ENCODE assay signal across 20 cellular contexts in genomic region chr9:811101-811531, GRCh38. TPM values are rescaled to one million over a fixed set of nuclear protein-coding genes. Genes with fewer than 3 reads are reported as not detected.
DNase-seq lines count a peak whose midpoint lies in the region; ATAC-seq and TF ChIP-seq lines count a peak whose summit lies in the region.
"Had no signal": no experiment of that assay in that cellular context is flagged by ENCODE, and none has a peak within 500 bp of the region (broad histone marks: within the 10 kb centered on the region; RNA-seq: fewer than 3 reads in every experiment).

No MANE protein-coding gene starts in this region.

- no peaks in the 10 kb centered on the region for H3K27me3 ChIP-seq in lung (ENCODE audit: control insufficient read depth, insufficient read depth)
- H3K27me3 ChIP-seq in smooth muscle cell (ENCODE audit: low read depth) = no peaks in the 10 kb centered on the region
- H3K27me3 ChIP-seq: BLaER1 treated with 17β-estradiol and CSF1 and Interleukin-3, amounts not matched to agents 10 nM and 100 nM; SJCRH30 had no signal

- H3K9me3 Mint-ChIP-seq in chondrocyte (ENCODE audit: low read depth) (no peaks in the 10 kb centered on the region), progenitor cell of endocrine pancreas (ENCODE audit: low read depth) (no peaks in the 10 kb centered on the region)
- H3K9me3 Mint-ChIP-seq: activated CD8-positive, alpha-beta T cell treated with anti-CD3 and anti-CD28 coated beads for 36 hours; activated T-helper 17 cell treated with anti-CD3 and anti-CD28 coated beads, Interleukin-2, amount 50 U/mL, for 72 hours had no signal

- no peaks in the 10 kb centered on the region for H3F3A ChIP-seq in smooth muscle cell (ENCODE audit: low read depth)

- no peak for TF ChIP-seq RAD21 in Ishikawa (IDR thresholded peaks at IDR 0.05; ENCODE audit: low read depth)

- peak; percentile 59 for ATAC-seq in lung (ENCODE audit: insufficient read depth, low FRiP score)
- ATAC-seq: activated CD8-positive, alpha-beta T cell treated with anti-CD3 and anti-CD28 coated beads for 36 hours; activated T-helper 17 cell treated with anti-CD3 and anti-CD28 coated beads, Interleukin-2, amount 50 U/mL, for 72 hours had no signal

- no peak overlapping the region for H3K4me3 ChIP-seq in lung
- no peak overlapping the region for H3K4me3 ChIP-seq in smooth muscle cell
- H3K4me3 ChIP-seq: BLaER1 treated with 17β-estradiol and CSF1 and Interleukin-3, amounts not matched to agents 10 nM and 100 nM; SJCRH30 had no signal

- H3K36me3 ChIP-seq in lung (ENCODE audit: control insufficient read depth in 2 of 2, insufficient read depth in 2 of 2, low read length in 2 of 2) (no peaks in the 10 kb centered on the region), smooth muscle cell (ENCODE audit: low read depth) (no peaks in the 10 kb centered on the region)
- H3K36me3 ChIP-seq: BLaER1 treated with 17β-estradiol and CSF1 and Interleukin-3, amounts not matched to agents 10 nM and 100 nM; SJCRH30 had no signal

- WGBS in lung, 2 donors = 49 to 74% methylated on average over 6 of the region's 6 CpGs
- WGBS in smooth muscle cell (ENCODE audit: low lambda C conversion rate) = 89% methylated on average over 6 of the region's 6 CpGs

- H3K4me1 ChIP-seq in lung (ENCODE audit: control insufficient read depth in 2 of 2, insufficient read depth in 2 of 2, low read length in 2 of 2) (no peaks in the 10 kb centered on the region), smooth muscle cell (ENCODE audit: low read depth) (no peaks in the 10 kb centered on the region)
- H3K4me1 ChIP-seq: BLaER1 treated with 17β-estradiol and CSF1 and Interleukin-3, amounts not matched to agents 10 nM and 100 nM; SJCRH30 had no signal

- no peak overlapping the region for H3K9ac ChIP-seq in smooth muscle cell (ENCODE audit: low read depth)
- H3K9ac ChIP-seq: BLaER1 treated with 17β-estradiol and CSF1 and Interleukin-3, amounts not matched to agents 10 nM and 100 nM had no signal

- H3K4me2 ChIP-seq in smooth muscle cell = no peak overlapping the region
- H3K4me2 ChIP-seq: BLaER1 treated with 17β-estradiol and CSF1 and Interleukin-3, amounts not matched to agents 10 nM and 100 nM had no signal

- no peak for TF ChIP-seq CTCF in chondrocyte (IDR thresholded peaks at IDR 0.05)
- TF ChIP-seq CTCF in lung (IDR thresholded peaks at IDR 0.05; ENCODE audit: control extremely low read depth, extremely low read depth) = no peak
- TF ChIP-seq CTCF in progenitor cell of endocrine pancreas (IDR thresholded peaks at IDR 0.05; ENCODE audit: unreplicated experiment) = no peak
- no peak for TF ChIP-seq CTCF in smooth muscle cell (IDR thresholded peaks at IDR 0.05; ENCODE audit: borderline replicate concordance, insufficient read depth, poor library complexity, severe bottlenecking)

- 0 out of 2 replicates have a peak, but pooled peaks have one; percentile 8 for TF ChIP-seq EP300 in Ishikawa (IDR thresholded peaks at IDR 0.05; ENCODE audit: borderline replicate concordance)

- no peak overlapping the region for H2AFZ ChIP-seq in smooth muscle cell (ENCODE audit: low read depth)

- DNase-seq in EH (ENCODE audit: low read depth) (peak; percentile 25), chondrocyte (ENCODE audit: low spot score) (no peak), lung (ENCODE audit: low spot score) (peak; percentile 83), cerebellar cortex (ENCODE audit: low spot score) (no peak), progenitor cell of endocrine pancreas (ENCODE audit: low spot score, unreplicated experiment) (no peak), smooth muscle cell (lab: John Stamatoyannopoulos, UW; ENCODE audit: unreplicated experiment) (no peak)
- DNase-seq in activated CD4-positive, alpha-beta T cell treated with anti-CD3 and anti-CD28 coated beads, Interleukin-2, amount 50 U/mL, for 48 hours = no peak
- DNase-seq: activated CD8-positive, alpha-beta T cell treated with anti-CD3 and anti-CD28 coated beads for 36 hours; anterior cingulate cortex; KG1; NCI-H1694 treated with DMSO at 0.1 percent for 48 hours; NCI-H82; SJCRH30; stimulated activated CD4-positive, alpha-beta T cell treated with anti-CD3 and anti-CD28 coated beads, Interleukin-2, amount 100 ng/mL, for 24 hours; stimulated activated CD8-positive, alpha-beta memory T cell treated with anti-CD3 and anti-CD28 coated beads, Interleukin-4, amount 100 ng/mL, for 48 hours had no signal

- H3K27ac ChIP-seq in lung (ENCODE audit: low read depth in 1 of 2, low read length in 1 of 2) = no peak overlapping the region
- no peak overlapping the region for H3K27ac ChIP-seq in smooth muscle cell (ENCODE audit: low read depth)
- H3K27ac ChIP-seq: BLaER1 treated with 17β-estradiol and CSF1 and Interleukin-3, amounts not matched to agents 10 nM and 100 nM; SJCRH30 had no signal

- no peaks in the 10 kb centered on the region for H4K20me1 ChIP-seq in smooth muscle cell (ENCODE audit: low read depth)
- H4K20me1 ChIP-seq: BLaER1 treated with 17β-estradiol and CSF1 and Interleukin-3, amounts not matched to agents 10 nM and 100 nM had no signal

- H3K4me3 Mint-ChIP-seq in chondrocyte (ENCODE audit: unreplicated experiment) (no peak overlapping the region), progenitor cell of endocrine pancreas (ENCODE audit: low read depth) (no peak overlapping the region)
- H3K4me3 Mint-ChIP-seq: activated CD8-positive, alpha-beta T cell treated with anti-CD3 and anti-CD28 coated beads for 36 hours; activated T-helper 17 cell treated with anti-CD3 and anti-CD28 coated beads, Interleukin-2, amount 50 U/mL, for 72 hours had no signal

- H3K4me1 Mint-ChIP-seq in chondrocyte (ENCODE audit: low read depth) (no peaks in the 10 kb centered on the region), progenitor cell of endocrine pancreas (ENCODE audit: low read depth) (no peaks in the 10 kb centered on the region)
- H3K4me1 Mint-ChIP-seq: activated T-helper 17 cell treated with anti-CD3 and anti-CD28 coated beads, Interleukin-2, amount 50 U/mL, for 72 hours had no signal

- H3K9me3 ChIP-seq in lung (ENCODE audit: control insufficient read depth in 2 of 2, insufficient read depth in 1 of 2, low read length in 1 of 2) = no peaks in the 10 kb centered on the region
- no peaks in the 10 kb centered on the region for H3K9me3 ChIP-seq in smooth muscle cell (replicated peaks; ENCODE audit: low read depth)
- H3K9me3 ChIP-seq: BLaER1 treated with 17β-estradiol and CSF1 and Interleukin-3, amounts not matched to agents 10 nM and 100 nM; SJCRH30 had no signal

- H3K79me2 ChIP-seq in smooth muscle cell (ENCODE audit: low read depth) = no peaks in the 10 kb centered on the region

- H3K27me3 Mint-ChIP-seq in chondrocyte (ENCODE audit: low read depth) = peaks cover 10% of the 10 kb centered on the region
- peaks cover 3% of the 10 kb centered on the region for H3K27me3 Mint-ChIP-seq in progenitor cell of endocrine pancreas
- H3K27me3 Mint-ChIP-seq: activated CD8-positive, alpha-beta T cell treated with anti-CD3 and anti-CD28 coated beads for 36 hours; activated T-helper 17 cell treated with anti-CD3 and anti-CD28 coated beads, Interleukin-2, amount 50 U/mL, for 72 hours had no signal

- H3K36me3 Mint-ChIP-seq in chondrocyte (ENCODE audit: low read depth) (no peaks in the 10 kb centered on the region), progenitor cell of endocrine pancreas (ENCODE audit: insufficient read depth) (no peaks in the 10 kb centered on the region)

- H3K27ac Mint-ChIP-seq in chondrocyte (ENCODE audit: unreplicated experiment) (peak overlapping the region; percentile 19), progenitor cell of endocrine pancreas (no peak overlapping the region)
- H3K27ac Mint-ChIP-seq: activated CD8-positive, alpha-beta T cell treated with anti-CD3 and anti-CD28 coated beads for 36 hours; activated T-helper 17 cell treated with anti-CD3 and anti-CD28 coated beads, Interleukin-2, amount 50 U/mL, for 72 hours had no signal

TF ChIP-seq in Ishikawa, 13 proteins besides CTCF, POLR2A, EP300 and RAD21:
- TF ChIP-seq TEAD4 (IDR thresholded peaks at IDR 0.05) (0 out of 2 replicates have a peak, but pooled peaks have one; percentile 17), NFIC (IDR thresholded peaks at IDR 0.05) (peak; percentile 73), TCF12 (IDR thresholded peaks at IDR 0.05; ENCODE audit: low read depth) (no peak)
TF ChIP-seq in Ishikawa: peak in this region for 2.

RNA-seq across cellular contexts. Expression of gene DMRT1, which starts 30.4 kb away (rescaled TPM):
- total RNA-seq in chondrocyte (not detected in 3 replicates), lung (not detected), progenitor cell of endocrine pancreas (not detected in 2 replicates), smooth muscle cell (0.58 TPM in 1 of 2 replicates, not detected in the other)
- polyA plus RNA-seq in lung (not detected), smooth muscle cell (not detected in 2 replicates)
- total RNA-seq: activated CD8-positive, alpha-beta T cell treated with anti-CD3 and anti-CD28 coated beads for 36 hours; myocyte; SJCRH30; ureter had no signal

Comparison
In these comparisons a context has a peak if more than half of its experiments do, and no peak if none do; other contexts are left out.
1. DNase-seq: peak in EH (single experiment) and lung (single experiment); none in chondrocyte (single experiment), activated CD4-positive, alpha-beta T cell treated with anti-CD3 and anti-CD28 coated beads, Interleukin-2, amount 50 U/mL, for 48 hours (0 of 2), cerebellar cortex (single experiment), progenitor cell of endocrine pancreas (single experiment) and smooth muscle cell (single experiment).